8 cellular contexts compared by ENCODE assay signal in genomic region chr12:118103231-118103600, GRCh38. TPM values are rescaled to one million over a fixed set of nuclear protein-coding genes. Genes with fewer than 3 reads are reported as not detected.
DNase-seq lines count a peak whose midpoint lies in the region; ATAC-seq and TF ChIP-seq lines count a peak whose summit lies in the region.

No MANE protein-coding gene starts in this region.

- 1% methylated on average over 30 of the region's 30 CpGs for WGBS in esophagus, 2 donors

- H3K27ac ChIP-seq in SJCRH30 (peak overlapping the region; percentile 65), esophagus (ENCODE audit: low read depth in 2 of 2, low read length in 1 of 2) (peak overlapping the region; percentile 51 to 80)

- no peaks in the 10 kb centered on the region for H3K36me3 ChIP-seq in BE2C
- peaks cover 1% of the 10 kb centered on the region for H3K36me3 ChIP-seq in H7 (replicated peaks; ENCODE audit: control insufficient read depth, insufficient read depth, low read length)
- no peaks in the 10 kb centered on the region for H3K36me3 ChIP-seq in SJCRH30
- no peaks in the 10 kb centered on the region for H3K36me3 ChIP-seq in esophagus (ENCODE audit: control insufficient read depth in 2 of 2, insufficient read depth in 2 of 2, low read length in 1 of 2)

- H3K27me3 ChIP-seq in BE2C (no peaks in the 10 kb centered on the region), H7 (ENCODE audit: control insufficient read depth, insufficient read depth, low read length) (no peaks in the 10 kb centered on the region), SJCRH30 (no peaks in the 10 kb centered on the region), esophagus (ENCODE audit: control insufficient read depth in 1 of 2, insufficient read depth in 2 of 2, low read length in 2 of 2) (no peaks in the 10 kb centered on the region)

- no peaks in the 10 kb centered on the region for H3K9me3 Mint-ChIP-seq in nephron progenitor cell

- peaks cover 4% of the 10 kb centered on the region for H3K36me3 Mint-ChIP-seq in nephron progenitor cell (ENCODE audit: low read depth)

- H3K27me3 Mint-ChIP-seq in nephron progenitor cell (ENCODE audit: low read depth, poor library complexity) = peaks cover 5% of the 10 kb centered on the region

- peaks cover 16% of the 10 kb centered on the region for H3K4me1 Mint-ChIP-seq in nephron progenitor cell

- H3K4me1 ChIP-seq in BE2C (peaks cover 2% of the 10 kb centered on the region; the same call in 1 of the 2 replicates), SJCRH30 (no peaks in the 10 kb centered on the region), esophagus (ENCODE audit: control insufficient read depth in 2 of 2, insufficient read depth in 2 of 2, low read length in 1 of 2) (peaks cover 0 to 5% of the 10 kb centered on the region in 2 donors)

- peak overlapping the region; percentile 87 for H3K4me3 ChIP-seq in BE2C (ENCODE audit: low read depth, low read length)
- peak overlapping the region; percentile 96 for H3K4me3 ChIP-seq in H7 (ENCODE audit: insufficient read depth, low read depth, low read length)
- peak overlapping the region; percentile 80 for H3K4me3 ChIP-seq in SJCRH30
- H3K4me3 ChIP-seq in esophagus (ENCODE audit: low read depth in 1 of 2, low read length in 2 of 2) = peak overlapping the region; percentile 70 to 84

- H3K4me3 Mint-ChIP-seq in nephron progenitor cell = peak overlapping the region; percentile 90

- no peaks in the 10 kb centered on the region for H3K9me3 ChIP-seq in BE2C
- H3K9me3 ChIP-seq in SJCRH30 (replicated peaks) = no peaks in the 10 kb centered on the region
- no peaks in the 10 kb centered on the region for H3K9me3 ChIP-seq in esophagus (ENCODE audit: control insufficient read depth in 2 of 2, insufficient read depth in 1 of 2, low read depth in 1 of 2, low read length in 1 of 2)

- ATAC-seq in HG02623 (IDR thresholded peaks at IDR 0.05; ENCODE audit: unreplicated experiment) = no peak

- no peak overlapping the region for H3K27ac Mint-ChIP-seq in nephron progenitor cell

- TF ChIP-seq CTCF in BE2C (IDR thresholded peaks at IDR 0.05; ENCODE audit: low read depth, low read length) (no peak), nephron progenitor cell (IDR thresholded peaks at IDR 0.05) (no peak)

- DNase-seq in BE2C (no peak), H7 (no peak), SJCRH30 (peak; percentile 39 to 47), nephron progenitor cell (peak; percentile 56), D341Med (ENCODE audit: low spot score) (no peak), NCI-H187 treated with DMSO at 0.1 percent for 48 hours (lab: John Stamatoyannopoulos, UW) (no peak)

RNA-seq across cellular contexts. Expression of gene VSIG10, which starts 0.6 kb away (rescaled TPM):
- polyA plus RNA-seq in BE2C (2012; ENCODE audit: insufficient read depth, insufficient read length, low read depth) = 6.8 TPM
- 33.7 and 36.1 TPM in 2 replicates for total RNA-seq in H7 (2014; rRNA removed; shearing (Covaris generic))
- total RNA-seq in SJCRH30 (2014; rRNA removed; shearing (Covaris generic)) = 18.0 and 24.3 TPM in 2 replicates
- 10 to 100 TPM; 15.6 to 24.6 TPM for polyA plus RNA-seq in esophagus

RNA-seq across cellular contexts. Expression of gene PEBP1, which starts 32.7 kb away (rescaled TPM):
- 362 TPM for polyA plus RNA-seq in BE2C (2012; ENCODE audit: insufficient read depth, insufficient read length, low read depth)
- 338 and 372 TPM in 2 replicates for total RNA-seq in H7 (2014; rRNA removed; shearing (Covaris generic))
- total RNA-seq in SJCRH30 (2014; rRNA removed; shearing (Covaris generic)) = 172 and 184 TPM in 2 replicates
- 100 to 1,000 TPM; 202 to 243 TPM for polyA plus RNA-seq in esophagus

RNA-seq across cellular contexts. Expression of gene WSB2, which starts 42.2 kb away (rescaled TPM):
- 62.6 TPM for polyA plus RNA-seq in BE2C (2012; ENCODE audit: insufficient read depth, insufficient read length, low read depth)
- 103 and 104 TPM in 2 replicates for total RNA-seq in H7 (2014; rRNA removed; shearing (Covaris generic))
- 102 and 104 TPM in 2 replicates for total RNA-seq in SJCRH30 (2014; rRNA removed; shearing (Covaris generic))
- 10 to 100 TPM; 41.2 to 41.4 TPM for polyA plus RNA-seq in esophagus

Comparison
In these comparisons a context has a peak if more than half of its experiments do, and no peak if none do; other contexts are left out.
1. DNase-seq: peak in SJCRH30 (2 of 2) and nephron progenitor cell (single experiment); none in BE2C (single experiment), H7 (single experiment), D341Med (single experiment) and NCI-H187 treated with DMSO at 0.1 percent for 48 hours (single experiment).
2. Peak in every context shown above with its lines, with median percentiles within 50 percentile points of each other: H3K4me3 ChIP-seq.